Comparison of ENCODE assay signal across 7 cellular contexts in genomic region chr16:18560416-18561220, GRCh38. TPM values are rescaled to one million over a fixed set of nuclear protein-coding genes. Genes with fewer than 3 reads are reported as not detected.
DNase-seq lines count a peak whose midpoint lies in the region; ATAC-seq, FAIRE-seq and TF ChIP-seq lines count a peak whose summit lies in the region.
"Not testable (repeated sequence)": the region's sequence is repeated elsewhere in the genome, so short reads cannot be mapped to it uniquely, and the experiment has no call there.

No MANE protein-coding gene starts in this region.

- not testable (repeated sequence) for H3K36me3 ChIP-seq in OCI-LY1 (ENCODE audit: insufficient read depth, low read length); mesodermal cell (ENCODE audit: control insufficient read depth, insufficient read depth, low read length); small intestine (ENCODE audit: control insufficient read depth in 2 of 2, insufficient read depth in 2 of 2, low read length in 2 of 2)

- H3K9me2 ChIP-seq in OCI-LY1 (ENCODE audit: low read depth, low read length): not testable (repeated sequence)

- ATAC-seq in activated CD8-positive, alpha-beta T cell treated with anti-CD3 and anti-CD28 coated beads for 36 hours: not testable (repeated sequence)

- peak; percentile 29 for DNase-seq in activated CD8-positive, alpha-beta T cell treated with anti-CD3 and anti-CD28 coated beads for 36 hours
- not testable (repeated sequence) for DNase-seq in MCF 10A (ENCODE audit: unreplicated experiment); fibroblast of villous mesenchyme (ENCODE audit: low read depth)
- peak; percentile 1 for DNase-seq in small intestine

- not testable (repeated sequence) for FAIRE-seq in small intestine (lab: Jason Lieb, UNC)

- not testable (repeated sequence) for H3K27me3 Mint-ChIP-seq in activated CD8-positive, alpha-beta T cell treated with anti-CD3 and anti-CD28 coated beads for 36 hours; MCF 10A (ENCODE audit: insufficient read depth, unreplicated experiment)

- not testable (repeated sequence) for H3K9me3 ChIP-seq in OCI-LY1 (ENCODE audit: low read length); mesodermal cell (ENCODE audit: control insufficient read depth, low read length); small intestine (ENCODE audit: control insufficient read depth, low read depth)

- H3K4me2 ChIP-seq in OCI-LY1 (ENCODE audit: low read length): peak overlapping the region; percentile 60

- H3K4me3 ChIP-seq in GM08714 (ENCODE audit: low read length) (peak overlapping the region; percentile 63; the same call in 1 of the 2 replicates), OCI-LY1 (ENCODE audit: low read depth, low read length, poor library complexity, severe bottlenecking) (peak overlapping the region; percentile 60), fibroblast of villous mesenchyme (ENCODE audit: low read depth, low read length) (peak overlapping the region; percentile 59), mesodermal cell (ENCODE audit: extremely low read depth, insufficient read depth, low read length, poor library complexity, severe bottlenecking) (peak overlapping the region; percentile 36)
- not testable (repeated sequence) for H3K4me3 ChIP-seq in small intestine (ENCODE audit: low read depth in 1 of 2, low read length in 2 of 2)

- H3K4me3 Mint-ChIP-seq in activated CD8-positive, alpha-beta T cell treated with anti-CD3 and anti-CD28 coated beads for 36 hours: peak overlapping the region; percentile 69
- H3K4me3 Mint-ChIP-seq in MCF 10A (ENCODE audit: unreplicated experiment): peak overlapping the region; percentile 58

- CTCF ChIA-PET in activated CD8-positive, alpha-beta T cell treated with anti-CD3 and anti-CD28 coated beads for 36 hours (lab: Charles Lee); MCF 10A (lab: Yijun Ruan, JAX): not testable (repeated sequence)

- H3K4me1 ChIP-seq in OCI-LY1 (ENCODE audit: insufficient read depth, low read length, severe bottlenecking); mesodermal cell (ENCODE audit: control insufficient read depth, insufficient read depth, low read length, poor library complexity, severe bottlenecking); small intestine (ENCODE audit: control insufficient read depth in 2 of 2, insufficient read depth in 1 of 2, low read depth in 1 of 2, low read length in 1 of 2): not testable (repeated sequence)

- H3K27ac Mint-ChIP-seq in activated CD8-positive, alpha-beta T cell treated with anti-CD3 and anti-CD28 coated beads for 36 hours; MCF 10A (ENCODE audit: low read depth, unreplicated experiment): not testable (repeated sequence)

- H3K27me3 ChIP-seq in OCI-LY1 (ENCODE audit: insufficient read depth, low read length); small intestine (ENCODE audit: control insufficient read depth in 2 of 2, insufficient read depth in 2 of 2, low read length in 2 of 2): not testable (repeated sequence)

- not testable (repeated sequence) for TF ChIP-seq CTCF in OCI-LY1 (IDR thresholded peaks at IDR 0.05; ENCODE audit: low read length); activated CD8-positive, alpha-beta T cell treated with anti-CD3 and anti-CD28 coated beads for 36 hours (IDR thresholded peaks at IDR 0.05); MCF 10A (IDR thresholded peaks at IDR 0.05; ENCODE audit: unreplicated experiment); fibroblast of villous mesenchyme (IDR thresholded peaks at IDR 0.05; ENCODE audit: insufficient read depth, low read depth, low read length)

- BruUV-seq in MCF 10A (replicated peaks; lab: Mats Ljungman, UMichigan): TSS peak; percentile 40

- POLR2A ChIA-PET in activated CD8-positive, alpha-beta T cell treated with anti-CD3 and anti-CD28 coated beads for 36 hours (lab: Charles Lee); MCF 10A (lab: Yijun Ruan, JAX): not testable (repeated sequence)

- H3K4me1 Mint-ChIP-seq in activated CD8-positive, alpha-beta T cell treated with anti-CD3 and anti-CD28 coated beads for 36 hours (ENCODE audit: low read depth): peaks cover 16% of the 10 kb centered on the region
- not testable (repeated sequence) for H3K4me1 Mint-ChIP-seq in MCF 10A (ENCODE audit: insufficient read depth, unreplicated experiment)

- H3K9me3 Mint-ChIP-seq in activated CD8-positive, alpha-beta T cell treated with anti-CD3 and anti-CD28 coated beads for 36 hours; MCF 10A (ENCODE audit: unreplicated experiment): not testable (repeated sequence)

- not testable (repeated sequence) for H2AFZ ChIP-seq in OCI-LY1 (ENCODE audit: low read length)

- not testable (repeated sequence) for H3K79me2 ChIP-seq in OCI-LY1 (ENCODE audit: insufficient read depth, low read length)

- H3K9ac ChIP-seq in OCI-LY1 (ENCODE audit: low read length): peak overlapping the region; percentile 59

- H3K27ac ChIP-seq in OCI-LY1 (ENCODE audit: low read depth, low read length, poor library complexity, severe bottlenecking); mesodermal cell (ENCODE audit: low read depth, low read length, severe bottlenecking); small intestine (ENCODE audit: low read depth in 1 of 2, low read length in 1 of 2): not testable (repeated sequence)

- intact Hi-C loops in activated CD8-positive, alpha-beta T cell treated with anti-CD3 and anti-CD28 coated beads for 36 hours (cut with micrococcal nuclease); MCF 10A (cut with micrococcal nuclease): not testable (repeated sequence)

- H4K20me1 ChIP-seq in OCI-LY1 (ENCODE audit: insufficient read depth, low read length): not testable (repeated sequence)

- not testable (repeated sequence) for H3F3A ChIP-seq in OCI-LY1 (ENCODE audit: insufficient read depth, low read length)

- 75% methylated on average over 1 of the region's 16 CpGs; no CpG with 5 or more reads in 1 of the 2 experiments for WGBS in mesodermal cell (ENCODE audit: insufficient coverage in 2 of 2), 2 experiments
- 17 to 26% (median 19%) methylated on average over 9 to 14 of the region's 16 CpGs for WGBS in small intestine, 3 donors

- not testable (repeated sequence) for H3K36me3 Mint-ChIP-seq in activated CD8-positive, alpha-beta T cell treated with anti-CD3 and anti-CD28 coated beads for 36 hours (ENCODE audit: low read depth); MCF 10A (ENCODE audit: insufficient read depth, unreplicated experiment)

RNA-seq across cellular contexts. Expression of gene NOMO2, which starts 1.3 kb away (rescaled TPM):
- total RNA-seq in activated CD8-positive, alpha-beta T cell treated with anti-CD3 and anti-CD28 coated beads for 36 hours: 10 to 100 TPM; 72.0 to 73.7 TPM
- total RNA-seq in MCF 10A (2022) (151 and 158 TPM in 2 replicates), fibroblast of villous mesenchyme (101 and 124 TPM in 2 replicates)
- polyA plus RNA-seq in mesodermal cell (2013, experiment 1 of 2): 190 TPM
- 163 TPM for polyA plus RNA-seq in mesodermal cell (2013, experiment 2 of 2)
- polyA plus RNA-seq in small intestine: 10 to 100 TPM; 54.6 to 82.6 (median 66.0) TPM
